Comparison of ENCODE assay signal across 8 cellular contexts in the genomic region with DNA sequence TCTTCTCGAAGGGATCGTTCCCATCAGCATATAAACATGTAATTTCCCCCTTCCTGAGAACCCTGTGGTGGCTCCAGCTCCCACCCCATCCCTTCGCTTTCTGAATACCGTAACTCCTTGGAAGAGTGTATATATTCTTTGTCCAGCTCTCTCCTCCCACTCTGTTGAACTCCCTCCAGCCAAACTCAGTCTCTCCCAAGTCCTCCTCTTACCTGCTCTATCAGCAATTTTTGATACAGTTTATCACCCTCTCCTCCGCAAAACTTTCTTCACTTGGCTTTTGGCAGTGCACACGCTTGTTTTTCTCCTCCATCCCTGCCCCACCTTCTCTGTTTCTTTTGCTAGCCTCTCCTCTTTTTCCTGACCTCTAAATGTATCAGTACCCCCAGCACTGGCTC.
DNase-seq lines count a peak whose midpoint lies in the region; ATAC-seq, FAIRE-seq and TF ChIP-seq lines count a peak whose summit lies in the region.

No MANE protein-coding gene starts in this region.

- TF ChIP-seq CTCF in K562 (IDR thresholded peaks at IDR 0.05 in 2 of 3, conservative IDR thresholded peaks at IDR 0.05 in 1 of 3; ENCODE audit: insufficient read depth in 2 of 3, low read depth in 1 of 3, low read length in 3 of 3) (no peak), right lobe of liver (IDR thresholded peaks at IDR 0.05) (no peak), tibial artery (IDR thresholded peaks at IDR 0.05) (no peak)

- H3K4me3 ChIP-seq in K562 = peak overlapping the region; percentile 41
- H3K4me3 ChIP-seq in right lobe of liver = peak overlapping the region; percentile 41 to 60 (median 55)
- peak overlapping the region; percentile 59 to 62 for H3K4me3 ChIP-seq in tibial artery

- TF ChIP-seq RAD21 in K562 (CRISPR knock-in tag; conservative IDR thresholded peaks at IDR 0.05 in 1 of 2, IDR thresholded peaks at IDR 0.05 in 1 of 2) = no peak

- TSS peak; percentile 99 for BruUV-seq in K562 (replicated peaks; lab: Mats Ljungman, UMichigan)

- no peak for TF ChIP-seq EP300 in K562 (IDR thresholded peaks at IDR 0.05; ENCODE audit: low read length)

- TF ChIP-seq POLR2A in K562 (conservative IDR thresholded peaks at IDR 0.05) = peak; percentile 5; the same call in 1 of the 2 replicates
- no peak for TF ChIP-seq POLR2A in right lobe of liver (IDR thresholded peaks at IDR 0.05)

- in situ Hi-C loops in K562 (cut with MboI) = no loop called here

- H3K4me2 ChIP-seq in K562 (ENCODE audit: insufficient read depth, low read length) = peak overlapping the region; percentile 91

- H3K9me3 Mint-ChIP-seq in activated CD8-positive, alpha-beta memory T cell treated with anti-CD3 and anti-CD28 coated beads, Interleukin-2, amount 10 ng/mL, durations not matched to agents 7 days and 5 days (ENCODE audit: low read depth) = no peaks in the 10 kb centered on the region

- POLR2A ChIA-PET in K562 (lab: Yijun Ruan, JAX) = interaction anchor here (0.8 to 1.1 kb wide), 2 partner anchors 26 to 1556 kb away, joined by 3 read pairs; no protein-coding TSS in a partner anchor

- H3K4me1 ChIP-seq in K562 (replicated peaks in 1 of 2; ENCODE audit: control insufficient read depth in 2 of 2, insufficient read depth in 2 of 2, low read length in 2 of 2) = peaks cover 5 to 10% of the 10 kb centered on the region in 2 experiments; a peak in 3 of 5 replicates
- H3K4me1 ChIP-seq in right lobe of liver = peaks cover 0 to 15% (median 5%) of the 10 kb centered on the region in 4 donors
- H3K4me1 ChIP-seq in tibial artery = peaks cover 0 to 12% (median 7%) of the 10 kb centered on the region in 4 donors

- H3K27me3 ChIP-seq in K562 (ENCODE audit: control insufficient read depth in 2 of 2, insufficient read depth in 2 of 2, low read length in 2 of 2) (peaks cover 16 to 19% of the 10 kb centered on the region in 2 experiments), right lobe of liver (no peaks in the 10 kb centered on the region), tibial artery (no peaks in the 10 kb centered on the region)

- H3K79me2 ChIP-seq in K562 (ENCODE audit: control insufficient read depth, insufficient read depth, low read length) = no peaks in the 10 kb centered on the region

- H3K27ac Mint-ChIP-seq in activated CD8-positive, alpha-beta memory T cell treated with anti-CD3 and anti-CD28 coated beads, Interleukin-2, amount 10 ng/mL, durations not matched to agents 7 days and 5 days = peak overlapping the region; percentile 94

- peak overlapping the region; percentile 83 for H3K4me3 Mint-ChIP-seq in activated CD8-positive, alpha-beta memory T cell treated with anti-CD3 and anti-CD28 coated beads, Interleukin-2, amount 10 ng/mL, durations not matched to agents 7 days and 5 days

- H3K9me3 ChIP-seq in K562 (replicated peaks; ENCODE audit: control insufficient read depth, insufficient read depth, low read depth, low read length) (peaks cover 4% of the 10 kb centered on the region; the same call in 1 of the 2 replicates), right lobe of liver (no peaks in the 10 kb centered on the region), tibial artery (no peaks in the 10 kb centered on the region)

- WGBS in K562 (ENCODE audit: insufficient coverage, low coverage, missing lambda C conversion rate) = 38% methylated on average over 6 of the region's 6 CpGs
- 30% methylated on average over 6 of the region's 6 CpGs for WGBS in right lobe of liver (ENCODE audit: insufficient coverage, low coverage, low lambda C conversion rate, missing lambda C conversion rate)

- H3K36me3 ChIP-seq in K562 (ENCODE audit: control insufficient read depth, insufficient read depth, low read length) (no peaks in the 10 kb centered on the region), right lobe of liver (no peaks in the 10 kb centered on the region), tibial artery (no peaks in the 10 kb centered on the region)

- no peaks in the 10 kb centered on the region for H4K20me1 ChIP-seq in K562 (replicated peaks; ENCODE audit: control insufficient read depth, insufficient read depth, low read length)

- H3K36me3 Mint-ChIP-seq in activated CD8-positive, alpha-beta memory T cell treated with anti-CD3 and anti-CD28 coated beads, Interleukin-2, amount 10 ng/mL, durations not matched to agents 7 days and 5 days = no peaks in the 10 kb centered on the region

- CTCF ChIA-PET in activated CD8-positive, alpha-beta memory T cell treated with anti-CD3 and anti-CD28 coated beads, Interleukin-2, amount 10 ng/mL, durations not matched to agents 7 days and 5 days (lab: Charles Lee) = interaction anchor here (0.9 to 1.6 kb wide), 6 partner anchors 13 to 162 kb away, joined by 3 to 6 read pairs (median 4); no protein-coding TSS in a partner anchor
- CTCF ChIA-PET in K562 (lab: Yijun Ruan, JAX; ENCODE audit: low intra/inter-chr PET ratio) = interaction anchor here (0.5 kb wide), 1 partner anchor 1082 kb away, joined by 3 read pairs; no protein-coding TSS in a partner anchor

- peaks cover 45% of the 10 kb centered on the region for H3K4me1 Mint-ChIP-seq in activated CD8-positive, alpha-beta memory T cell treated with anti-CD3 and anti-CD28 coated beads, Interleukin-2, amount 10 ng/mL, durations not matched to agents 7 days and 5 days

- peak overlapping the region; percentile 1 to 60; a peak in 3 of 4 replicates for H3K9ac ChIP-seq in K562 (ENCODE audit: insufficient read depth in 1 of 2, low read depth in 2 of 2, low read length in 2 of 2)

- no peaks in the 10 kb centered on the region for H3K9me1 ChIP-seq in K562 (ENCODE audit: control insufficient read depth, insufficient read depth, low read length)

- FAIRE-seq in K562 (lab: Jason Lieb, UNC) = no peak

- no peak for ATAC-seq in activated CD8-positive, alpha-beta memory T cell treated with anti-CD3 and anti-CD28 coated beads, Interleukin-2, amount 10 ng/mL, durations not matched to agents 7 days and 5 days
- ATAC-seq in K562 (no peak; the same call in 2 of the 3 replicates), right lobe of liver (peak in 1 of 4 donors; percentile 11), GM21528 (IDR thresholded peaks at IDR 0.05; ENCODE audit: low FRiP score, unreplicated experiment) (no peak)

- peak overlapping the region; percentile 96 for H2AFZ ChIP-seq in K562 (ENCODE audit: low read depth, low read length)

- H3K27ac ChIP-seq in K562 (ENCODE audit: extremely low read depth, low read depth, low read length) (peak overlapping the region; percentile 57), right lobe of liver (peak overlapping the region; percentile 30 to 73 (median 58)), tibial artery (peak overlapping the region; percentile 87 to 91)

- peaks cover 30% of the 10 kb centered on the region for H3K27me3 Mint-ChIP-seq in activated CD8-positive, alpha-beta memory T cell treated with anti-CD3 and anti-CD28 coated beads, Interleukin-2, amount 10 ng/mL, durations not matched to agents 7 days and 5 days

- intact Hi-C loops in K562 (cut with micrococcal nuclease) (no loop called here), right lobe of liver (cut with DNase I) (no loop called here), tibial artery (cut with DNase I; ENCODE audit: low total_unique reads) (no loop called here)

- no peak for DNase-seq in activated CD8-positive, alpha-beta memory T cell treated with anti-CD3 and anti-CD28 coated beads, Interleukin-2, amount 10 ng/mL, durations not matched to agents 7 days and 5 days
- no peak for DNase-seq in activated CD8-positive, alpha-beta memory T cell treated with anti-CD3 and anti-CD28 coated beads, Interleukin-2, amount 50 U/mL, for 48 hours
- DNase-seq in K562 (ENCODE audit: extremely low read depth in 1 of 4, low spot score in 3 of 4) (no peak), right lobe of liver (no peak), tibial artery (no peak), SHP77 treated with DMSO at 0.1 percent for 48 hours (lab: John Stamatoyannopoulos, UW) (no peak)
- DNase-seq in NK-92 treated with Interleukin-12 subunit alpha and Interleukin-12 subunit beta, amount 100 ng/mL, for 24 hours (lab: John Stamatoyannopoulos, UW) = no peak

TF ChIP-seq in K562, 482 proteins besides CTCF, POLR2A, EP300 and RAD21 (continues in another document):
- 0 out of 2 replicates have a peak, but pooled peaks have one; percentile 27 for TF ChIP-seq SREBF2 (CRISPR knock-in tag; IDR thresholded peaks at IDR 0.05)
- peak; percentile 86 for TF ChIP-seq ZNF316 (IDR thresholded peaks at IDR 0.05)
- TF ChIP-seq NR2C2 (CRISPR knock-in tag; IDR thresholded peaks at IDR 0.05) = no peak
- peak; percentile 19; the same call in 1 of the 2 replicates for TF ChIP-seq NR2C2 (tag; IDR thresholded peaks at IDR 0.05)
- no peak for TF ChIP-seq REST (CRISPR knock-in tag; IDR thresholded peaks at IDR 0.05; ENCODE audit: low read depth)
